13 cellular contexts compared by ENCODE assay signal in genomic region chr7:86949052-86949778, GRCh38.
A peak's percentile ranks its signal among the peaks of the same experiment; 100 is the strongest.
DNase-seq lines count a peak whose midpoint lies in the region; ATAC-seq, FAIRE-seq and TF ChIP-seq lines count a peak whose summit lies in the region.
"Had no signal": no experiment of that assay in that cellular context is flagged by ENCODE, and none has a peak within 500 bp of the region (broad histone marks: within the 10 kb centered on the region; RNA-seq: fewer than 3 reads in every experiment).

No MANE protein-coding gene starts in this region.

- POLR2A ChIA-PET in K562 (lab: Yijun Ruan, JAX) = interaction anchor here (0.6 to 2.6 kb wide), 4 partner anchors 8 to 195 kb away, joined by 3 to 15 read pairs (median 4); no protein-coding TSS in a partner anchor

- peaks cover 0 to 12% of the 10 kb centered on the region in 2 experiments; a peak in 2 of 5 replicates for H3K4me1 ChIP-seq in K562 (replicated peaks in 1 of 2; ENCODE audit: control insufficient read depth in 2 of 2, insufficient read depth in 2 of 2, low read length in 2 of 2)
- H3K4me1 ChIP-seq: SJSA1 had no signal

- peak overlapping the region in 1 of 2 experiments; percentile 65; a peak in 2 of 4 replicates for H3K9ac ChIP-seq in K562 (ENCODE audit: insufficient read depth in 1 of 2, low read depth in 2 of 2, low read length in 2 of 2)

- H3K9me1 ChIP-seq in K562 (ENCODE audit: control insufficient read depth, insufficient read depth, low read length) = no peaks in the 10 kb centered on the region

- no TSS peak for BruUV-seq in K562 (replicated peaks; lab: Mats Ljungman, UMichigan)

- H2AFZ ChIP-seq in K562 (ENCODE audit: low read depth, low read length) = no peak overlapping the region

- no peaks in the 10 kb centered on the region for H3K27me3 ChIP-seq in K562 (ENCODE audit: control insufficient read depth in 2 of 2, insufficient read depth in 2 of 2, low read length in 2 of 2)
- H3K27me3 ChIP-seq: heart right ventricle, SJSA1 had no signal

- ATAC-seq in GM18499 (IDR thresholded peaks at IDR 0.05; ENCODE audit: insufficient read depth, unreplicated experiment) (peak; percentile 99), GM21381 (IDR thresholded peaks at IDR 0.05; ENCODE audit: unreplicated experiment) (peak; percentile 95), HG03064 (IDR thresholded peaks at IDR 0.05; ENCODE audit: low read depth, unreplicated experiment) (peak; percentile 82), K562 (peak; percentile 47)

- H4K20me1 ChIP-seq in K562 (replicated peaks; ENCODE audit: control insufficient read depth, insufficient read depth, low read length) = no peaks in the 10 kb centered on the region; the same call in 1 of the 2 replicates

- H3K4me2 ChIP-seq in K562 (ENCODE audit: insufficient read depth, low read length) = no peak overlapping the region

- CTCF ChIA-PET in K562 (lab: Yijun Ruan, JAX; ENCODE audit: low intra/inter-chr PET ratio) = no interaction called here

- H3K27ac ChIP-seq in K562 (ENCODE audit: extremely low read depth, low read depth, low read length) = no peak overlapping the region
- H3K27ac ChIP-seq: heart right ventricle, SJSA1 had no signal

- H3K36me3 ChIP-seq in K562 (ENCODE audit: control insufficient read depth, insufficient read depth, low read length) = no peaks in the 10 kb centered on the region
- H3K36me3 ChIP-seq: SJSA1 had no signal

- TF ChIP-seq CTCF in K562 (IDR thresholded peaks at IDR 0.05 in 2 of 3, conservative IDR thresholded peaks at IDR 0.05 in 1 of 3; ENCODE audit: insufficient read depth in 2 of 3, low read depth in 1 of 3, low read length in 3 of 3) = no peak

- FAIRE-seq in K562 (lab: Jason Lieb, UNC) = no peak
- FAIRE-seq: H54 had no signal

- H3K4me3 ChIP-seq in K562 = no peak overlapping the region
- H3K4me3 ChIP-seq: heart right ventricle, SJSA1 had no signal

- peaks cover 2% of the 10 kb centered on the region; the same call in 1 of the 3 replicates for H3K79me2 ChIP-seq in K562 (ENCODE audit: control insufficient read depth, insufficient read depth, low read length)

- no peak for TF ChIP-seq EP300 in K562 (IDR thresholded peaks at IDR 0.05; ENCODE audit: low read length)

- in situ Hi-C loops in K562 (cut with MboI) = no loop called here

- H3K9me3 ChIP-seq in K562 (replicated peaks; ENCODE audit: control insufficient read depth, insufficient read depth, low read depth, low read length) = no peaks in the 10 kb centered on the region
- H3K9me3 ChIP-seq: heart right ventricle, SJSA1 had no signal

- intact Hi-C loops in K562 (cut with micrococcal nuclease) = no loop called here

- no peak for DNase-seq in K562 (ENCODE audit: extremely low read depth in 1 of 4, low spot score in 3 of 4)
- no peak for DNase-seq in 8988T
- DNase-seq in NCI-H526 (lab: John Stamatoyannopoulos, UW) = no peak
- no peak for DNase-seq in SIG-M5 (lab: John Stamatoyannopoulos, UW)
- DNase-seq in activated CD4-positive, alpha-beta T cell treated with anti-CD3 and anti-CD28 coated beads for 48 hours = no peak
- DNase-seq: central memory CD4-positive, alpha-beta T cell; heart right ventricle; NCI-H1105 treated with DMSO at 0.1 percent for 48 hours had no signal

- no peak for TF ChIP-seq POLR2A in K562 (conservative IDR thresholded peaks at IDR 0.05)

- WGBS in K562 (ENCODE audit: insufficient coverage, low coverage, missing lambda C conversion rate) = 55% methylated on average over 7 of the region's 7 CpGs

- TF ChIP-seq RAD21 in K562 (CRISPR knock-in tag; conservative IDR thresholded peaks at IDR 0.05 in 1 of 2, IDR thresholded peaks at IDR 0.05 in 1 of 2) = no peak

TF ChIP-seq in K562, 482 proteins besides CTCF, POLR2A, EP300 and RAD21:
- TF ChIP-seq HMG20B (CRISPR knock-in tag; IDR thresholded peaks at IDR 0.05) = no peak
- no peak for TF ChIP-seq DACH1 (IDR thresholded peaks at IDR 0.05; ENCODE audit: partially characterized antibody)
- TF ChIP-seq GABPA (tag; conservative IDR thresholded peaks at IDR 0.05; ENCODE audit: low read depth) = no peak
- no peak for TF ChIP-seq FOXP1 (CRISPR knock-in tag; IDR thresholded peaks at IDR 0.05)
- TF ChIP-seq E2F5 (CRISPR knock-in tag; IDR thresholded peaks at IDR 0.05) = no peak
- no peak for TF ChIP-seq HMBOX1 (IDR thresholded peaks at IDR 0.05)
- no peak for TF ChIP-seq POLR3G (IDR thresholded peaks at IDR 0.05; ENCODE audit: extremely low read depth, insufficient read length, insufficient replicate concordance)
- TF ChIP-seq HNRNPH1 (optimal IDR thresholded peaks at IDR 0.05; ENCODE audit: low read depth, low read length) = no peak
TF ChIP-seq in K562: peak in this region for 0.

Comparison
In these comparisons a context has a peak if more than half of its experiments do, and no peak if none do; other contexts are left out.
1. ATAC-seq: peak in every context shown above with its lines; median percentile 99 in GM18499; 95 in GM21381; 82 in HG03064; 47 in K562.